10 cellular contexts compared by ENCODE assay signal in genomic region chr12:58795825-58796224, GRCh38.
"Had no signal": no experiment of that assay in that cellular context is flagged by ENCODE, and none has a peak within 500 bp of the region (broad histone marks: within the 10 kb centered on the region; RNA-seq: fewer than 3 reads in every experiment).

No MANE protein-coding gene starts in this region.

- H3K36me3 ChIP-seq: HAP-1 had no signal

- H3K4me1 Mint-ChIP-seq: IgD-negative memory B cell had no signal

- ATAC-seq: HCT116 had no signal

- H3K4me3 Mint-ChIP-seq: HFFc6, IgD-negative memory B cell had no signal

- H3K4me1 ChIP-seq: HAP-1 had no signal

- H3K27ac ChIP-seq: GM23248, HL-60 had no signal

- H3K9me3 ChIP-seq: HAP-1 had no signal

- H3K9ac ChIP-seq: GM23248 had no signal

- H3K27ac Mint-ChIP-seq: HFFc6, IgD-negative memory B cell had no signal

- H3K9me3 Mint-ChIP-seq: HFFc6 had no signal

- H2AFZ ChIP-seq: GM23248 had no signal

- H3K36me3 Mint-ChIP-seq: IgD-negative memory B cell had no signal

- DNase-seq: GM23248, GOT3, H7, HFFc6, Karpas-422, KG1 had no signal

- H3K4me3 ChIP-seq: GM23248, HAP-1 had no signal

- H3K27me3 Mint-ChIP-seq: IgD-negative memory B cell had no signal
